16 cellular contexts compared by ENCODE assay signal in genomic region chr11:113895367-113896155, GRCh38. TPM values are rescaled to one million over a fixed set of nuclear protein-coding genes. Genes with fewer than 3 reads are reported as not detected.
DNase-seq lines count a peak whose midpoint lies in the region; ATAC-seq and TF ChIP-seq lines count a peak whose summit lies in the region.
"Had no signal": no experiment of that assay in that cellular context is flagged by ENCODE, and none has a peak within 500 bp of the region (broad histone marks: within the 10 kb centered on the region; RNA-seq: fewer than 3 reads in every experiment).

No MANE protein-coding gene starts in this region.

- H3K9me2 ChIP-seq in Karpas-422 (replicated peaks; ENCODE audit: insufficient read depth, low read length): no peaks in the 10 kb centered on the region

- TF ChIP-seq EP300 in stomach (IDR thresholded peaks at IDR 0.05): no peak

- H3K79me2 ChIP-seq in Karpas-422 (ENCODE audit: low read length): no peaks in the 10 kb centered on the region

- H3K36me3 Mint-ChIP-seq in memory B cell: no peaks in the 10 kb centered on the region
- H3K36me3 Mint-ChIP-seq: CD4-positive, CD25-positive, alpha-beta regulatory T cell; naive B cell had no signal

- no peaks in the 10 kb centered on the region for H3K36me3 ChIP-seq in Karpas-422 (ENCODE audit: insufficient read depth, low read length)
- no peaks in the 10 kb centered on the region for H3K36me3 ChIP-seq in stomach
- H3K36me3 ChIP-seq: spleen had no signal

- H3K4me1 ChIP-seq in Karpas-422 (ENCODE audit: low read length) (peaks cover 21% of the 10 kb centered on the region), stomach (no peaks in the 10 kb centered on the region)

- H3K4me1 Mint-ChIP-seq in memory B cell: peaks cover 18% of the 10 kb centered on the region

- 54 to 67% (median 58%) methylated on average over 10 of the region's 10 CpGs for WGBS in stomach, 5 donors

- H3K27me3 ChIP-seq in Karpas-422 (ENCODE audit: low read length) (no peaks in the 10 kb centered on the region), stomach (no peaks in the 10 kb centered on the region)
- H3K27me3 ChIP-seq: spleen had no signal

- H3K4me3 Mint-ChIP-seq in memory B cell: no peak overlapping the region
- H3K4me3 Mint-ChIP-seq: CD4-positive, CD25-positive, alpha-beta regulatory T cell; dendritic cell treated with granulocyte-macrophage colony-stimulating factor and Interleukin-4, amounts not matched to agents 40 ng/mL and 50 ng/mL, for 4 days had no signal

- H3K27ac ChIP-seq in Karpas-422 (ENCODE audit: low read length) (no peak overlapping the region), stomach (no peak overlapping the region)
- H3K27ac ChIP-seq: KMS-11, spleen had no signal

- no peak overlapping the region for H3K9ac ChIP-seq in Karpas-422 (ENCODE audit: low read length)
- H3K9ac ChIP-seq: KMS-11 had no signal

- DNase-seq in DMS79 (lab: John Stamatoyannopoulos, UW) (peak; percentile 37), Karpas-422 (peak; percentile 51), RPMI7951 (ENCODE audit: low read depth) (peak; percentile 37), memory B cell (ENCODE audit: low spot score in 2 of 2) (no peak), occipital lobe (lab: John Stamatoyannopoulos, UW) (no peak), COLO829 (ENCODE audit: low spot score) (no peak), stomach (no peak)
- DNase-seq in activated CD4-positive, CD25-positive, alpha-beta regulatory T cell (lab: John Stamatoyannopoulos, UW): no peak
- DNase-seq: NCI-H446 treated with DMSO at 0.1 percent for 48 hours, SIG-M5, spleen had no signal

- no peak for ATAC-seq in memory B cell (ENCODE audit: low read depth)

- intact Hi-C loops in stomach (cut with DNase I; ENCODE audit: low total_unique reads): loop anchor here (5.0 kb wide), 1 partner anchor 367 kb away; no protein-coding TSS in a partner anchor

- peak overlapping the region; percentile 13 for H3K4me2 ChIP-seq in Karpas-422 (ENCODE audit: low read depth, low read length, poor library complexity, severe bottlenecking)

- H3K27me3 Mint-ChIP-seq in memory B cell: no peaks in the 10 kb centered on the region
- H3K27me3 Mint-ChIP-seq: dendritic cell treated with granulocyte-macrophage colony-stimulating factor and Interleukin-4, amounts not matched to agents 40 ng/mL and 50 ng/mL, for 4 days; naive B cell had no signal

- peak overlapping the region; percentile 21 for H3K27ac Mint-ChIP-seq in memory B cell
- H3K27ac Mint-ChIP-seq: dendritic cell treated with granulocyte-macrophage colony-stimulating factor and Interleukin-4, amounts not matched to agents 40 ng/mL and 50 ng/mL, for 4 days had no signal

- H3K9me3 ChIP-seq in Karpas-422 (ENCODE audit: low read length) (no peaks in the 10 kb centered on the region), stomach (no peaks in the 10 kb centered on the region)
- H3K9me3 ChIP-seq: spleen had no signal

- H3K9me3 Mint-ChIP-seq in memory B cell: no peaks in the 10 kb centered on the region
- H3K9me3 Mint-ChIP-seq: CD4-positive, CD25-positive, alpha-beta regulatory T cell; dendritic cell treated with granulocyte-macrophage colony-stimulating factor and Interleukin-4, amounts not matched to agents 40 ng/mL and 50 ng/mL, for 4 days; naive B cell had no signal

- no peak overlapping the region for H3K4me3 ChIP-seq in Karpas-422 (ENCODE audit: low read length)
- H3K4me3 ChIP-seq in stomach: no peak overlapping the region
- H3K4me3 ChIP-seq: spleen had no signal

- H2AFZ ChIP-seq in Karpas-422 (ENCODE audit: low read length): no peak overlapping the region

- no peaks in the 10 kb centered on the region for H4K20me1 ChIP-seq in Karpas-422 (ENCODE audit: insufficient read depth, low read depth, low read length)

- no peak for TF ChIP-seq CTCF in stomach (IDR thresholded peaks at IDR 0.05)

- no peak for TF ChIP-seq POLR2A in stomach (IDR thresholded peaks at IDR 0.05)

RNA-seq across cellular contexts. Expression of gene HTR3B, which starts 9.0 kb away (rescaled TPM):
- 2.2 and 2.7 TPM in 2 replicates for total RNA-seq in Karpas-422 (2014; rRNA removed; shearing (Covaris generic); ENCODE audit: low replicate concordance)
- total RNA-seq in RPMI7951 (2014; rRNA removed; shearing (Covaris generic)): not detected in 2 replicates
- 0.31 TPM for total RNA-seq in occipital lobe
- total RNA-seq in stomach: under 1 TPM in 1 of 5 donors, not detected in 4; 0.18 TPM
- not detected for polyA plus RNA-seq in stomach
- total RNA-seq: CD4-positive, CD25-positive, alpha-beta regulatory T cell; spleen had no signal
- polyA plus RNA-seq: adipose tissue; CD4-positive, CD25-positive, alpha-beta regulatory T cell; spleen had no signal

RNA-seq across cellular contexts. Expression of gene USP28, which starts 20.2 kb away (rescaled TPM):
- total RNA-seq in Karpas-422 (2014; rRNA removed; shearing (Covaris generic); ENCODE audit: low replicate concordance): 17.4 and 45.6 TPM in 2 replicates
- total RNA-seq in RPMI7951 (2014; rRNA removed; shearing (Covaris generic)): 44.0 and 51.2 TPM in 2 replicates
- total RNA-seq in occipital lobe (34.3 TPM), stomach (10 to 100 TPM in 2 of 5 donors, 1 to 10 TPM in 2, under 1 TPM in 1; 0.87 to 23.9 (median 8.9) TPM)
- polyA plus RNA-seq in stomach: 1 to 10 TPM; 5.5 to 8.9 (median 7.2) TPM

Comparison
In these comparisons a context has a peak if more than half of its experiments do, and no peak if none do; other contexts are left out.
1. DNase-seq: peak in DMS79 (single experiment), Karpas-422 (single experiment) and RPMI7951 (single experiment); none in memory B cell (0 of 2), occipital lobe (single experiment), COLO829 (single experiment), activated CD4-positive, CD25-positive, alpha-beta regulatory T cell (0 of 4) and stomach (single experiment).